ENCODE assay signal across 4 cellular contexts in the genomic region with DNA sequence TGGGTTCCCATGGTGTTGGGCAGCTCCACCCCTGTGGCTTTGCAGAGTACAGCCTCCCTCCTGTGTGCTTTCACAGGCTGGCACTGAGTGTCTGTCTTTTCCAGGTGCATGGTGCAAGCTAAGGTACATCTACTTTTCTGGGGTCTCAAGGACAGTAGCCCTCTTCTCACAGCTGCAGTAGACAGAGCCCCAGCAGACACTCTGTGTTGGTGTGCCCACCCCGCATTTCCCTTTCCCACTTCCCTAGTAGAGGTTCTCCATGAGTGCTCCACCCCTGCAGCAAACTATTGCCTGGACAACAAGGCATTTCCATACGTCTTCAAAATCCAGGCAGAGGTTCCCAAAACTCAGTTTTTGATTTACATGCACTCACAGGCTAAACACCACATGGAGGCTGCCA.
"Had no signal": no experiment of that assay in that cellular context is flagged by ENCODE, and none has a peak within 500 bp of the region (broad histone marks: within the 10 kb centered on the region; RNA-seq: fewer than 3 reads in every experiment).

No MANE protein-coding gene starts in this region.

- H3K4me3 ChIP-seq: K562 had no signal

- ATAC-seq: HepG2, K562 had no signal

- H3K27ac ChIP-seq: HL-60 had no signal

- DNase-seq: IMR-90 had no signal
